Comparison of ENCODE assay signal across 24 cellular contexts in genomic region chr12:80846930-80847329, GRCh38.
A peak's percentile ranks its signal among the peaks of the same experiment; 100 is the strongest.
DNase-seq lines count a peak whose midpoint lies in the region; ATAC-seq and TF ChIP-seq lines count a peak whose summit lies in the region.
"Had no signal": no experiment of that assay in that cellular context is flagged by ENCODE, and none has a peak within 500 bp of the region (broad histone marks: within the 10 kb centered on the region; RNA-seq: fewer than 3 reads in every experiment).

No MANE protein-coding gene starts in this region.

- peak overlapping the region; percentile 32 for H3K4me3 ChIP-seq in neural cell (ENCODE audit: low read length)
- H3K4me3 ChIP-seq: GM23248, heart left ventricle, left lung, sigmoid colon, uterus had no signal

- H3K27me3 Mint-ChIP-seq in CD14-positive monocyte (ENCODE audit: low read depth in 3 of 3) = no peaks in the 10 kb centered on the region
- H3K27me3 Mint-ChIP-seq: activated CD4-positive, alpha-beta T cell treated with anti-CD3 and anti-CD28 coated beads, Interleukin-2, amount 10 ng/mL, durations not matched to agents 7 days and 5 days; activated naive CD8-positive, alpha-beta T cell treated with anti-CD3 and anti-CD28 coated beads, Interleukin-2, amount 10 ng/mL, durations not matched to agents 7 days and 5 days had no signal

- peak overlapping the region; percentile 27 for H3K4me2 ChIP-seq in neural cell (ENCODE audit: low read length)

- H3K9ac ChIP-seq in neural cell (ENCODE audit: low read length) = peak overlapping the region; percentile 0
- H3K9ac ChIP-seq: GM23248 had no signal

- H3K36me3 Mint-ChIP-seq in CD14-positive monocyte = peaks cover 22 to 25% of the 10 kb centered on the region in 2 donors
- H3K36me3 Mint-ChIP-seq: activated naive CD8-positive, alpha-beta T cell treated with anti-CD3 and anti-CD28 coated beads, Interleukin-2, amount 10 ng/mL, durations not matched to agents 7 days and 5 days; immature natural killer cell had no signal

- H3K4me1 Mint-ChIP-seq in CD14-positive monocyte = no peaks in the 10 kb centered on the region
- H3K4me1 Mint-ChIP-seq: activated CD4-positive, alpha-beta T cell treated with anti-CD3 and anti-CD28 coated beads, Interleukin-2, amount 10 ng/mL, durations not matched to agents 7 days and 5 days; activated naive CD8-positive, alpha-beta T cell treated with anti-CD3 and anti-CD28 coated beads, Interleukin-2, amount 10 ng/mL, durations not matched to agents 7 days and 5 days; immature natural killer cell had no signal

- no peak for ATAC-seq in HG02588 (IDR thresholded peaks at IDR 0.05; ENCODE audit: unreplicated experiment)
- ATAC-seq: heart left ventricle, left lung had no signal

- peak; percentile 23 to 85 (median 83) for DNase-seq in NCI-H1417 (lab: John Stamatoyannopoulos, UW)
- DNase-seq in NCI-H1417 treated with DMSO at 0.1 percent for 48 hours (lab: John Stamatoyannopoulos, UW) = no peak
- DNase-seq in NCI-H1930 (lab: John Stamatoyannopoulos, UW) = peak; percentile 61 to 84
- peak; percentile 62 for DNase-seq in NCI-H774 (lab: John Stamatoyannopoulos, UW)
- DNase-seq in CD14-positive monocyte (ENCODE audit: low spot score) = no peak
- no peak for DNase-seq in mesenteric fat pad (ENCODE audit: low spot score)
- DNase-seq: 8988T; activated CD4-positive, alpha-beta T cell treated with anti-CD3 and anti-CD28 coated beads, Interleukin-2, amount 10 ng/mL, durations not matched to agents 7 days and 5 days; activated naive CD8-positive, alpha-beta T cell treated with anti-CD3 and anti-CD28 coated beads, Interleukin-2, amount 10 ng/mL, durations not matched to agents 7 days and 5 days; brain microvascular endothelial cell; Caco-2; GM23248; heart left ventricle; immature natural killer cell; left lung; NCI-H526; nephron progenitor cell; Right ventricle myocardium superior; sigmoid colon; T-helper 1 cell; uterus had no signal

- no peaks in the 10 kb centered on the region for H3K9me3 Mint-ChIP-seq in CD14-positive monocyte
- H3K9me3 Mint-ChIP-seq: activated CD4-positive, alpha-beta T cell treated with anti-CD3 and anti-CD28 coated beads, Interleukin-2, amount 10 ng/mL, durations not matched to agents 7 days and 5 days; activated naive CD8-positive, alpha-beta T cell treated with anti-CD3 and anti-CD28 coated beads, Interleukin-2, amount 10 ng/mL, durations not matched to agents 7 days and 5 days; activated T-helper 2 cell treated with anti-CD3 and anti-CD28 coated beads, Interferon-gamma antibody, Interleukin-2, Interleukin-4, amounts not matched to agents 10 μg/mL and 5 μg/mL and 100 μg/mL, durations not matched to agents 14 hours and 24 hours and 36 hours; nephron progenitor cell had no signal

- peak overlapping the region; percentile 35 for H3K27ac ChIP-seq in neural cell (ENCODE audit: low read length)
- H3K27ac ChIP-seq: brain microvascular endothelial cell, GM23248, heart left ventricle, left lung, sigmoid colon, uterus had no signal

- no peaks in the 10 kb centered on the region for H3K27me3 ChIP-seq in neural cell (ENCODE audit: insufficient read depth, low read depth, low read length)
- H3K27me3 ChIP-seq: brain microvascular endothelial cell, heart left ventricle, left lung, sigmoid colon, uterus had no signal

- H3K9me3 ChIP-seq in neural cell (ENCODE audit: low read length) = no peaks in the 10 kb centered on the region
- H3K9me3 ChIP-seq: Caco-2, heart left ventricle, left lung, sigmoid colon, uterus had no signal

- TF ChIP-seq EP300 in neural cell (conservative IDR thresholded peaks at IDR 0.05; ENCODE audit: poor library complexity, severe bottlenecking) = peak; percentile 59

- H4K20me1 ChIP-seq in neural cell (ENCODE audit: insufficient read depth) = no peaks in the 10 kb centered on the region

- no peaks in the 10 kb centered on the region for H3K9me2 ChIP-seq in neural cell (ENCODE audit: insufficient read depth, low read length)

- H3K4me3 Mint-ChIP-seq in CD14-positive monocyte = no peak overlapping the region
- H3K4me3 Mint-ChIP-seq: activated CD4-positive, alpha-beta T cell treated with anti-CD3 and anti-CD28 coated beads, Interleukin-2, amount 10 ng/mL, durations not matched to agents 7 days and 5 days; activated naive CD8-positive, alpha-beta T cell treated with anti-CD3 and anti-CD28 coated beads, Interleukin-2, amount 10 ng/mL, durations not matched to agents 7 days and 5 days; immature natural killer cell; nephron progenitor cell had no signal

- intact Hi-C loops in CD14-positive monocyte (cut with micrococcal nuclease) = no loop called here

- TF ChIP-seq RAD21 in neural cell (conservative IDR thresholded peaks at IDR 0.05) = no peak

- H2AFZ ChIP-seq in neural cell (ENCODE audit: low read depth, low read length) = no peak overlapping the region
- H2AFZ ChIP-seq: GM23248 had no signal

- TF ChIP-seq CTCF in neural cell (IDR thresholded peaks at IDR 0.05; ENCODE audit: poor library complexity, severe bottlenecking) (no peak), CD14-positive monocyte (IDR thresholded peaks at IDR 0.05) (no peak)

- no peaks in the 10 kb centered on the region for H3K79me2 ChIP-seq in neural cell (replicated peaks; ENCODE audit: insufficient read depth, low read length)

- peak overlapping the region in 1 of 7 donors; percentile 51 for H3K27ac Mint-ChIP-seq in CD14-positive monocyte
- H3K27ac Mint-ChIP-seq: activated CD4-positive, alpha-beta T cell treated with anti-CD3 and anti-CD28 coated beads, Interleukin-2, amount 10 ng/mL, durations not matched to agents 7 days and 5 days; activated naive CD8-positive, alpha-beta T cell treated with anti-CD3 and anti-CD28 coated beads, Interleukin-2, amount 10 ng/mL, durations not matched to agents 7 days and 5 days; activated T-helper 2 cell treated with anti-CD3 and anti-CD28 coated beads, Interferon-gamma antibody, Interleukin-2, Interleukin-4, amounts not matched to agents 10 μg/mL and 5 μg/mL and 100 μg/mL, durations not matched to agents 14 hours and 24 hours and 36 hours; immature natural killer cell; nephron progenitor cell had no signal

- no peaks in the 10 kb centered on the region for H3K36me3 ChIP-seq in neural cell (ENCODE audit: insufficient read depth, low read length)
- H3K36me3 ChIP-seq: brain microvascular endothelial cell, left lung, sigmoid colon, uterus had no signal

- H3F3A ChIP-seq in neural cell (ENCODE audit: insufficient read depth, low read length, poor library complexity, severe bottlenecking) = no peaks in the 10 kb centered on the region

TF ChIP-seq in neural cell, 6 proteins besides CTCF, POLR2A, EP300 and RAD21:
- TF ChIP-seq SMC3 (conservative IDR thresholded peaks at IDR 0.05; ENCODE audit: poor library complexity) (no peak), REST (IDR thresholded peaks at IDR 0.05; ENCODE audit: borderline replicate concordance) (no peak), POLR2AphosphoS5 (IDR thresholded peaks at IDR 0.05) (peak; percentile 53), MXI1 (conservative IDR thresholded peaks at IDR 0.05; ENCODE audit: poor library complexity, severe bottlenecking) (no peak), EZH2 (IDR thresholded peaks at IDR 0.05; ENCODE audit: borderline replicate concordance, insufficient read depth, low read length, poor library complexity, severe bottlenecking) (no peak), TAF1 (IDR thresholded peaks at IDR 0.05; ENCODE audit: low read depth) (no peak)
TF ChIP-seq in neural cell: peak in this region for 1.

Comparison
In these comparisons a context has a peak if more than half of its experiments do, and no peak if none do; other contexts are left out.
1. DNase-seq: peak in NCI-H1417 (3 of 3), NCI-H1930 (2 of 2) and NCI-H774 (single experiment); none in NCI-H1417 treated with DMSO at 0.1 percent for 48 hours (single experiment), CD14-positive monocyte (single experiment) and mesenteric fat pad (single experiment).